ENCODE assay signal across 16 cellular contexts in the genomic region with DNA sequence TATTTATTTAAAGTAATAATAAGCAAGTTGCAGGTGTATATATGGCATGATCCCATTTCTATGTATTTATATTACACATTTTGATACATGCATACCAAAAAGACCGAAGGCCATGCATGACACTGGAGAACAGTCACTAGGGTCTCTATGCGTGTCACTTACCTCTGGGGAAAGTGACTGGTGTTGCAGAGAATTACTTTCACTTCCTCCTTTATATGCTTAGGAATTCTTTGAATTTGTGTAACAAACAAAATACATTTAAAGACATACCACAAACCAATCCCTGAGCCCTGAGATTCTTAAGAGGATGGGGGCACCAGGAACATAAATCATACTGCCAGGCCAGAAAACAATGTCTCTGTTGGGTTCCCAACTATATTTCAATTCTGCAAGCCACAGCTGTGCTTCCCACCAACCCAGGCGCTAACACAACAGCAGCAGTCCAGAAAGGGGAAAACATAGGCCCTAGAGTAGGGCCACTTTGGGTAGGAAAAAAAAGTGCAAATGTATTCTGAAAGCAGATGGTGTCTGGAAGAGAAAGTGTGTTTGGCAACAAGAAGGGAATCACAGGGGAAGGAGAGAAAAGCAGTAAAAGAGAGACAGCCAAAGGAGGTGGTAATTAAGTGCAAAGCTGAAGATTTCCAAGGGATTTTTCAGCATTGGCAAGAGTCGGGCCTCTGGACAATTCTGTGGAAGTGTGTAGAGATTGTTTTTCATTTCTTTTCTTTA. TPM values are rescaled to one million over a fixed set of nuclear protein-coding genes. Genes with fewer than 3 reads are reported as not detected.
A peak's percentile ranks its signal among the peaks of the same experiment; 100 is the strongest.
DNase-seq lines count a peak whose midpoint lies in the region; ATAC-seq and TF ChIP-seq lines count a peak whose summit lies in the region.
"Had no signal": no experiment of that assay in that cellular context is flagged by ENCODE, and none has a peak within 500 bp of the region (broad histone marks: within the 10 kb centered on the region; RNA-seq: fewer than 3 reads in every experiment).

No MANE protein-coding gene starts in this region.

- peaks cover 16 to 28% (median 22%) of the 10 kb centered on the region in 10 experiments for H3K4me1 ChIP-seq in BLaER1 treated with 17β-estradiol and CSF1 and Interleukin-3, amounts not matched to agents 10 nM and 100 nM
- H3K4me1 ChIP-seq in naive thymus-derived CD4-positive, alpha-beta T cell (ENCODE audit: control insufficient read depth in 2 of 2, insufficient read depth in 2 of 2, low read length in 2 of 2) = no peaks in the 10 kb centered on the region
- H3K4me1 ChIP-seq: breast epithelium had no signal

- ATAC-seq in HG03103 (IDR thresholded peaks at IDR 0.05; ENCODE audit: low read depth, unreplicated experiment) (peak; percentile 56), naive B cell (ENCODE audit: low read depth in 2 of 2) (peak in 1 of 2 donors; percentile 53), GM18498 (IDR thresholded peaks at IDR 0.05; ENCODE audit: unreplicated experiment) (no peak)
- no peak for ATAC-seq in naive thymus-derived CD4-positive, alpha-beta T cell
- ATAC-seq: activated CD4-positive, CD25-positive, alpha-beta regulatory T cell treated with anti-CD3 and anti-CD28 coated beads, Interleukin-2, amount 50 U/mL, for 24 hours had no signal

- no peaks in the 10 kb centered on the region for H3K36me3 ChIP-seq in BLaER1 treated with 17β-estradiol and CSF1 and Interleukin-3, amounts not matched to agents 10 nM and 100 nM
- no peaks in the 10 kb centered on the region for H3K36me3 ChIP-seq in WERI-Rb-1
- H3K36me3 ChIP-seq in naive thymus-derived CD4-positive, alpha-beta T cell (ENCODE audit: control insufficient read depth in 2 of 3, insufficient read depth in 3 of 3, low read length in 3 of 3) = no peaks in the 10 kb centered on the region
- H3K36me3 ChIP-seq: breast epithelium had no signal

- H3K27ac ChIP-seq in BLaER1 treated with 17β-estradiol and CSF1 and Interleukin-3, amounts not matched to agents 10 nM and 100 nM = peak overlapping the region in 1 of 11 experiments; percentile 9; a peak in 3 of 22 replicates
- peak overlapping the region; percentile 59 for H3K27ac ChIP-seq in WERI-Rb-1
- H3K27ac ChIP-seq in naive thymus-derived CD4-positive, alpha-beta T cell (ENCODE audit: low read depth, low read length) = no peak overlapping the region
- H3K27ac ChIP-seq: breast epithelium had no signal

- no peaks in the 10 kb centered on the region for H3K36me3 Mint-ChIP-seq in naive B cell
- H3K36me3 Mint-ChIP-seq in naive thymus-derived CD4-positive, alpha-beta T cell = peaks cover 0 to 6% (median 0%) of the 10 kb centered on the region in 5 donors
- H3K36me3 Mint-ChIP-seq: activated naive CD4-positive, alpha-beta T cell treated with anti-CD3 and anti-CD28 coated beads, Interleukin-2, amount 10 ng/mL, durations not matched to agents 7 days and 5 days had no signal

- intact Hi-C loops in naive thymus-derived CD4-positive, alpha-beta T cell (cut with micrococcal nuclease) = no loop called here

- CTCF ChIA-PET in naive thymus-derived CD4-positive, alpha-beta T cell (lab: Charles Lee) = no interaction called here

- H3K9ac ChIP-seq in BLaER1 treated with 17β-estradiol and CSF1 and Interleukin-3, amounts not matched to agents 10 nM and 100 nM = no peak overlapping the region; a peak in 1 of 22 replicates

- DNase-seq in WERI-Rb-1 (no peak), naive B cell (no peak), DMS114 treated with DMSO at 0.1 percent for 48 hours (lab: John Stamatoyannopoulos, UW; ENCODE audit: unreplicated experiment) (no peak), SHP77 treated with DMSO at 0.1 percent for 48 hours (lab: John Stamatoyannopoulos, UW) (no peak)
- no peak for DNase-seq in naive thymus-derived CD4-positive, alpha-beta T cell
- DNase-seq: activated CD8-positive, alpha-beta memory T cell treated with anti-CD3 and anti-CD28 coated beads, Interleukin-2, amount 50 U/mL, for 48 hours; activated naive CD4-positive, alpha-beta T cell treated with anti-CD3 and anti-CD28 coated beads, Interleukin-2, amount 10 ng/mL, durations not matched to agents 7 days and 5 days; effector memory CD4-positive, alpha-beta T cell; NCI-H226; T-helper 1 cell had no signal

- no peak overlapping the region for H3K4me3 ChIP-seq in BLaER1 treated with 17β-estradiol and CSF1 and Interleukin-3, amounts not matched to agents 10 nM and 100 nM
- H3K4me3 ChIP-seq in WERI-Rb-1 (ENCODE audit: low read depth, low read length) = no peak overlapping the region
- H3K4me3 ChIP-seq in naive thymus-derived CD4-positive, alpha-beta T cell (ENCODE audit: low read length) = no peak overlapping the region
- H3K4me3 ChIP-seq: breast epithelium had no signal

- POLR2A ChIA-PET in naive thymus-derived CD4-positive, alpha-beta T cell (lab: Charles Lee) = no interaction called here

- peaks cover 0 to 4% (median 0%) of the 10 kb centered on the region in 11 experiments; a peak in 2 of 22 replicates for H3K9me3 ChIP-seq in BLaER1 treated with 17β-estradiol and CSF1 and Interleukin-3, amounts not matched to agents 10 nM and 100 nM (replicated peaks in 1 of 11)
- H3K9me3 ChIP-seq in WERI-Rb-1 (ENCODE audit: severe bottlenecking) = no peaks in the 10 kb centered on the region
- no peaks in the 10 kb centered on the region for H3K9me3 ChIP-seq in naive thymus-derived CD4-positive, alpha-beta T cell (ENCODE audit: control insufficient read depth in 2 of 3, low read length in 3 of 3)
- H3K9me3 ChIP-seq: breast epithelium had no signal

- no peaks in the 10 kb centered on the region for H4K20me1 ChIP-seq in BLaER1 treated with 17β-estradiol and CSF1 and Interleukin-3, amounts not matched to agents 10 nM and 100 nM

- H3K4me1 Mint-ChIP-seq in naive B cell = peaks cover 11 to 18% (median 12%) of the 10 kb centered on the region in 3 donors
- peaks cover 0 to 32% (median 11%) of the 10 kb centered on the region in 7 donors for H3K4me1 Mint-ChIP-seq in naive thymus-derived CD4-positive, alpha-beta T cell

- TF ChIP-seq CTCF in WERI-Rb-1 (IDR thresholded peaks at IDR 0.05; ENCODE audit: low read depth, low read length) = no peak

- peak overlapping the region in 3 of 6 donors; percentile 0 to 61 (median 46) for H3K27ac Mint-ChIP-seq in naive B cell
- H3K27ac Mint-ChIP-seq in naive thymus-derived CD4-positive, alpha-beta T cell = peak overlapping the region in 4 of 9 donors; percentile 0 to 91 (median 18)
- H3K27ac Mint-ChIP-seq: activated naive CD4-positive, alpha-beta T cell treated with anti-CD3 and anti-CD28 coated beads, Interleukin-2, amount 10 ng/mL, durations not matched to agents 7 days and 5 days had no signal

- peaks cover 14 to 20% (median 14%) of the 10 kb centered on the region in 3 donors for H3K27me3 Mint-ChIP-seq in naive B cell
- peaks cover 6 to 24% (median 18%) of the 10 kb centered on the region in 5 donors for H3K27me3 Mint-ChIP-seq in naive thymus-derived CD4-positive, alpha-beta T cell

- peak overlapping the region in 6 of 8 donors; percentile 1 to 77 (median 18) for H3K4me3 Mint-ChIP-seq in naive B cell
- peak overlapping the region in 2 of 10 donors; percentile 2 to 54 for H3K4me3 Mint-ChIP-seq in naive thymus-derived CD4-positive, alpha-beta T cell
- H3K4me3 Mint-ChIP-seq: activated naive CD4-positive, alpha-beta T cell treated with anti-CD3 and anti-CD28 coated beads, Interleukin-2, amount 10 ng/mL, durations not matched to agents 7 days and 5 days had no signal

- no peaks in the 10 kb centered on the region for H3K27me3 ChIP-seq in BLaER1 treated with 17β-estradiol and CSF1 and Interleukin-3, amounts not matched to agents 10 nM and 100 nM
- H3K27me3 ChIP-seq in WERI-Rb-1 (ENCODE audit: insufficient read depth, low read depth, severe bottlenecking) = no peaks in the 10 kb centered on the region
- H3K27me3 ChIP-seq in naive thymus-derived CD4-positive, alpha-beta T cell (ENCODE audit: control insufficient read depth in 2 of 2, insufficient read depth in 2 of 2, low read length in 2 of 2) = no peaks in the 10 kb centered on the region
- H3K27me3 ChIP-seq: breast epithelium had no signal

- no peaks in the 10 kb centered on the region for H3K9me3 Mint-ChIP-seq in naive B cell
- H3K9me3 Mint-ChIP-seq in naive thymus-derived CD4-positive, alpha-beta T cell = peaks cover 0 to 4% (median 0%) of the 10 kb centered on the region in 11 donors
- H3K9me3 Mint-ChIP-seq: activated naive CD4-positive, alpha-beta T cell treated with anti-CD3 and anti-CD28 coated beads, Interleukin-2, amount 10 ng/mL, durations not matched to agents 7 days and 5 days had no signal

- peak overlapping the region; percentile 26 to 76 (median 65) for H3K4me2 ChIP-seq in BLaER1 treated with 17β-estradiol and CSF1 and Interleukin-3, amounts not matched to agents 10 nM and 100 nM

RNA-seq across cellular contexts. Expression of a gene that starts 24.5 kb away (rescaled TPM):
- under 1 TPM in 1 of 6 donors, not detected in 5; 0.23 TPM for polyA plus RNA-seq in naive B cell (ENCODE audit: low read depth in 6 of 6)
- total RNA-seq in naive thymus-derived CD4-positive, alpha-beta T cell = under 1 TPM in 3 of 5 experiments, not detected in 2; 0.13 to 0.89 (median 0.32) TPM
- not detected for polyA plus RNA-seq in naive thymus-derived CD4-positive, alpha-beta T cell
- total RNA-seq: lung microvascular endothelial cell had no signal

RNA-seq across cellular contexts. Expression of a gene that starts 34.2 kb away (rescaled TPM):
- polyA plus RNA-seq in naive B cell (ENCODE audit: low read depth in 6 of 6) = 10 to 100 TPM; 22.7 to 39.6 (median 35.3) TPM
- 10 to 100 TPM in 4 of 5 experiments, 1 to 10 TPM in 1; 8.0 to 28.2 (median 22.3) TPM for total RNA-seq in naive thymus-derived CD4-positive, alpha-beta T cell
- polyA plus RNA-seq in naive thymus-derived CD4-positive, alpha-beta T cell = 10 to 100 TPM; 19.5 to 28.8 TPM
